In genomic region chr17:42698736-42699414, GRCh38 we compare ENCODE assay signal across 1 cellular context.
TF ChIP-seq lines count a peak whose summit lies in the region.

No MANE protein-coding gene starts in this region.

TF ChIP-seq in K562, 482 proteins besides CTCF, POLR2A, EP300 and RAD21 (continued from another document and continues in another):
- peak; percentile 91; the same call in 1 of the 2 replicates for TF ChIP-seq ZBTB2 (IDR thresholded peaks at IDR 0.05)
- TF ChIP-seq SAFB2 (IDR thresholded peaks at IDR 0.05; ENCODE audit: borderline replicate concordance, low read depth, low read length, severe bottlenecking): no peak
- no peak for TF ChIP-seq SMARCA5 (IDR thresholded peaks at IDR 0.05)
- TF ChIP-seq MTA1 (IDR thresholded peaks at IDR 0.05; ENCODE audit: borderline replicate concordance): peak; percentile 96
- TF ChIP-seq, protein P1, sequence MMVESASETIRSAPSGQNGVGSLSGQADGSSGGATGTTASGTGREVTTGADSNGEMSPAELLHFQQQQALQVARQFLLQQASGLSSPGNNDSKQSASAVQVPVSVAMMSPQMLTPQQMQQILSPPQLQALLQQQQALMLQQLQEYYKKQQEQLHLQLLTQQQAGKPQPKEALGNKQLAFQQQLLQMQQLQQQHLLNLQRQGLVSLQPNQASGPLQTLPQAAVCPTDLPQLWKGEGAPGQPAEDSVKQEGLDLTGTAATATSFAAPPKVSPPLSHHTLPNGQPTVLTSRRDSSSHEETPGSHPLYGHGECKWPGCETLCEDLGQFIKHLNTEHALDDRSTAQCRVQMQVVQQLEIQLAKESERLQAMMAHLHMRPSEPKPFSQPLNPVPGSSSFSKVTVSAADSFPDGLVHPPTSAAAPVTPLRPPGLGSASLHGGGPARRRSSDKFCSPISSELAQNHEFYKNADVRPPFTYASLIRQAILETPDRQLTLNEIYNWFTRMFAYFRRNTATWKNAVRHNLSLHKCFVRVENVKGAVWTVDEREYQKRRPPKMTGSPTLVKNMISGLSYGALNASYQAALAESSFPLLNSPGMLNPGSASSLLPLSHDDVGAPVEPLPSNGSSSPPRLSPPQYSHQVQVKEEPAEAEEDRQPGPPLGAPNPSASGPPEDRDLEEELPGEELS (CRISPR knock-in tag; IDR thresholded peaks at IDR 0.05; ENCODE audit: borderline replicate concordance): no peak
- no peak for TF ChIP-seq E2F1 (CRISPR knock-in tag; IDR thresholded peaks at IDR 0.05)
- no peak for TF ChIP-seq CAMTA2 (CRISPR knock-in tag; conservative IDR thresholded peaks at IDR 0.05)
- TF ChIP-seq, protein P2, sequence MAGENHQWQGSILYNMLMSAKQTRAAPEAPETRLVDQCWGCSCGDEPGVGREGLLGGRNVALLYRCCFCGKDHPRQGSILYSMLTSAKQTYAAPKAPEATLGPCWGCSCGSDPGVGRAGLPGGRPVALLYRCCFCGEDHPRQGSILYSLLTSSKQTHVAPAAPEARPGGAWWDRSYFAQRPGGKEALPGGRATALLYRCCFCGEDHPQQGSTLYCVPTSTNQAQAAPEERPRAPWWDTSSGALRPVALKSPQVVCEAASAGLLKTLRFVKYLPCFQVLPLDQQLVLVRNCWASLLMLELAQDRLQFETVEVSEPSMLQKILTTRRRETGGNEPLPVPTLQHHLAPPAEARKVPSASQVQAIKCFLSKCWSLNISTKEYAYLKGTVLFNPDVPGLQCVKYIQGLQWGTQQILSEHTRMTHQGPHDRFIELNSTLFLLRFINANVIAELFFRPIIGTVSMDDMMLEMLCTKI (IDR thresholded peaks at IDR 0.05; ENCODE audit: partially characterized antibody): no peak
- TF ChIP-seq POLR2AphosphoS5 (IDR thresholded peaks at IDR 0.05; ENCODE audit: control insufficient read depth, insufficient read depth, low read depth, low read length): peak; percentile 100
- TF ChIP-seq, protein P3, sequence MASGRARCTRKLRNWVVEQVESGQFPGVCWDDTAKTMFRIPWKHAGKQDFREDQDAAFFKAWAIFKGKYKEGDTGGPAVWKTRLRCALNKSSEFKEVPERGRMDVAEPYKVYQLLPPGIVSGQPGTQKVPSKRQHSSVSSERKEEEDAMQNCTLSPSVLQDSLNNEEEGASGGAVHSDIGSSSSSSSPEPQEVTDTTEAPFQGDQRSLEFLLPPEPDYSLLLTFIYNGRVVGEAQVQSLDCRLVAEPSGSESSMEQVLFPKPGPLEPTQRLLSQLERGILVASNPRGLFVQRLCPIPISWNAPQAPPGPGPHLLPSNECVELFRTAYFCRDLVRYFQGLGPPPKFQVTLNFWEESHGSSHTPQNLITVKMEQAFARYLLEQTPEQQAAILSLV (tag; IDR thresholded peaks at IDR 0.05): no peak; the same call in 1 of the 2 replicates
- peak; percentile 99 for TF ChIP-seq STAT5A (IDR thresholded peaks at IDR 0.05; ENCODE audit: borderline replicate concordance, low read length)
- no peak for TF ChIP-seq RBM39 (optimal IDR thresholded peaks at IDR 0.05; ENCODE audit: low read depth, low read length)
- peak; percentile 55; the same call in 1 of the 2 replicates for TF ChIP-seq GABPA (tag; conservative IDR thresholded peaks at IDR 0.05; ENCODE audit: low read depth)
- TF ChIP-seq DMBX1 (CRISPR knock-in tag; IDR thresholded peaks at IDR 0.05; ENCODE audit: borderline replicate concordance): peak; percentile 98
- TF ChIP-seq ZNF639 (CRISPR knock-in tag; conservative IDR thresholded peaks at IDR 0.05 in 1 of 2, IDR thresholded peaks at IDR 0.05 in 1 of 2): peak in 1 of 2 experiments; percentile 96; a peak in 2 of 4 replicates
- TF ChIP-seq, protein P4, sequence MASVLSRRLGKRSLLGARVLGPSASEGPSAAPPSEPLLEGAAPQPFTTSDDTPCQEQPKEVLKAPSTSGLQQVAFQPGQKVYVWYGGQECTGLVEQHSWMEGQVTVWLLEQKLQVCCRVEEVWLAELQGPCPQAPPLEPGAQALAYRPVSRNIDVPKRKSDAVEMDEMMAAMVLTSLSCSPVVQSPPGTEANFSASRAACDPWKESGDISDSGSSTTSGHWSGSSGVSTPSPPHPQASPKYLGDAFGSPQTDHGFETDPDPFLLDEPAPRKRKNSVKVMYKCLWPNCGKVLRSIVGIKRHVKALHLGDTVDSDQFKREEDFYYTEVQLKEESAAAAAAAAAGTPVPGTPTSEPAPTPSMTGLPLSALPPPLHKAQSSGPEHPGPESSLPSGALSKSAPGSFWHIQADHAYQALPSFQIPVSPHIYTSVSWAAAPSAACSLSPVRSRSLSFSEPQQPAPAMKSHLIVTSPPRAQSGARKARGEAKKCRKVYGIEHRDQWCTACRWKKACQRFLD (CRISPR knock-in tag; IDR thresholded peaks at IDR 0.05): peak; percentile 99
- TF ChIP-seq KDM4B (IDR thresholded peaks at IDR 0.05; ENCODE audit: borderline replicate concordance in 2 of 2, low read depth in 1 of 2): peak in 1 of 2 experiments; percentile 95; a peak in 2 of 4 replicates
- peak; percentile 79; the same call in 1 of the 2 replicates for TF ChIP-seq ZBTB17 (CRISPR knock-in tag; IDR thresholded peaks at IDR 0.05)
- TF ChIP-seq NFXL1 (CRISPR knock-in tag; IDR thresholded peaks at IDR 0.05): no peak
- TF ChIP-seq KLF16 (IDR thresholded peaks at IDR 0.05): peak; percentile 100
- no peak for TF ChIP-seq ZNF655 (CRISPR knock-in tag; IDR thresholded peaks at IDR 0.05)
- no peak for TF ChIP-seq KAT8 (IDR thresholded peaks at IDR 0.05; ENCODE audit: low read depth)
- TF ChIP-seq FUS (optimal IDR thresholded peaks at IDR 0.05; ENCODE audit: low read depth, low read length): no peak
- TF ChIP-seq MEIS2 (IDR thresholded peaks at IDR 0.05; ENCODE audit: partially characterized antibody): peak; percentile 99
- TF ChIP-seq TBL1XR1 (IDR thresholded peaks at IDR 0.05; ENCODE audit: low read length in 2 of 2): peak; percentile 99 to 100
- no peak for TF ChIP-seq POLR2H (tag; IDR thresholded peaks at IDR 0.05; ENCODE audit: low read depth)
- TF ChIP-seq U2AF2 (optimal IDR thresholded peaks at IDR 0.05; ENCODE audit: low read depth, low read length): no peak
- TF ChIP-seq ZNF280B (CRISPR knock-in tag; IDR thresholded peaks at IDR 0.05): no peak
- peak; percentile 97 for TF ChIP-seq GATAD2A (IDR thresholded peaks at IDR 0.05)
- TF ChIP-seq ZNF146 (CRISPR knock-in tag; IDR thresholded peaks at IDR 0.05; ENCODE audit: unreplicated experiment): no peak
- peak; percentile 98 to 99 for TF ChIP-seq TRIM24 (IDR thresholded peaks at IDR 0.05)
- TF ChIP-seq RBM14 (IDR thresholded peaks at IDR 0.05; ENCODE audit: borderline replicate concordance, insufficient read depth, low read depth, low read length): no peak
- TF ChIP-seq FOS (IDR thresholded peaks at IDR 0.05; ENCODE audit: extremely low read depth, insufficient read length): peak; percentile 16
- no peak for TF ChIP-seq SIN3B (IDR thresholded peaks at IDR 0.05; ENCODE audit: low read depth)
- TF ChIP-seq NR1H2 (CRISPR knock-in tag; IDR thresholded peaks at IDR 0.05): no peak
- TF ChIP-seq KLF1 (tag; IDR thresholded peaks at IDR 0.05): 0 out of 2 replicates have a peak, but pooled peaks have one; percentile 22
- TF ChIP-seq NFATC3 (IDR thresholded peaks at IDR 0.05): peak; percentile 78; the same call in 1 of the 2 replicates
- no peak for TF ChIP-seq ZSCAN32 (CRISPR knock-in tag; IDR thresholded peaks at IDR 0.05)
- TF ChIP-seq KLF10 (CRISPR knock-in tag; IDR thresholded peaks at IDR 0.05): no peak
- peak; percentile 57; the same call in 1 of the 2 replicates for TF ChIP-seq NFE2 (IDR thresholded peaks at IDR 0.05; ENCODE audit: low read depth)
- peak; percentile 79; the same call in 1 of the 2 replicates for TF ChIP-seq EHMT2 (IDR thresholded peaks at IDR 0.05)
- TF ChIP-seq ADNP (tag; IDR thresholded peaks at IDR 0.05): peak; percentile 61; the same call in 1 of the 2 replicates
- TF ChIP-seq ZBTB7A (IDR thresholded peaks at IDR 0.05; ENCODE audit: borderline replicate concordance, control insufficient read depth, low read depth, low read length): peak; percentile 94
- TF ChIP-seq GTF2F1 (IDR thresholded peaks at IDR 0.05; ENCODE audit: low read depth, low read length): no peak
- TF ChIP-seq SUPT5H (IDR thresholded peaks at IDR 0.05): no peak
- TF ChIP-seq AFF4 (CRISPR knock-in tag; IDR thresholded peaks at IDR 0.05): no peak
- no peak for TF ChIP-seq ZNF277 (CRISPR knock-in tag; IDR thresholded peaks at IDR 0.05; ENCODE audit: borderline replicate concordance)
